Comparison of ENCODE assay signal across 13 cellular contexts in the genomic region with DNA sequence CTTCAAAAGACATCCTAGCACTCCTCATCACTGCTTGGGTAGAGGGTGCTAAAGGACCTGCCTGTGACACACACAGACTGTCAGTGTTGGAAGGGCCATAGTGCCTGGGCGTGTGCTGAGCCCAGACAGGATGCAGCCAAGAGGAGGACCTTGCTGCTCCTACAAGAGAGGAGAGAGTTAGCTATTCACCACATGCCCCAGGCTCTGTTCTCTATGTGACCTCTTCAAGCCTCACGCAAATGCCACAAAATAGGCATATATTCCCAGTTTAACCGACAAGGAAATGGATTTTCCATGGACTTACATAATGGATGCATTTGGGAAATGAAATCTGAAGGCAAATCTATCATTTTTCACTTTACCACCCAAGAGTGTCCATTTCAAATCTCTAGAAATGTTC.
"Had no signal": no experiment of that assay in that cellular context is flagged by ENCODE, and none has a peak within 500 bp of the region (broad histone marks: within the 10 kb centered on the region; RNA-seq: fewer than 3 reads in every experiment).

No MANE protein-coding gene starts in this region.

- H3K79me2 ChIP-seq: parathyroid adenoma had no signal

- H2AFZ ChIP-seq: parathyroid adenoma had no signal

- H3K9me3 ChIP-seq: ovary, psoas muscle, right lobe of liver, sigmoid colon, stomach, thoracic aorta, thyroid gland, tibial nerve, upper lobe of left lung, vagina had no signal

- H3K4me3 ChIP-seq: ovary, psoas muscle, right lobe of liver, sigmoid colon, stomach, thoracic aorta, thyroid gland, tibial nerve, upper lobe of left lung, vagina had no signal

- H3K27me3 ChIP-seq: ovary, right lobe of liver, stomach, thyroid gland, tibial nerve, upper lobe of left lung, vagina had no signal

- H3K4me1 ChIP-seq: parathyroid adenoma, psoas muscle, right lobe of liver, sigmoid colon, tibial nerve, vagina had no signal

- H3K27ac ChIP-seq: ovary, parathyroid adenoma, psoas muscle, right lobe of liver, sigmoid colon, stomach, thoracic aorta, thyroid gland, tibial nerve, upper lobe of left lung, vagina had no signal

- H3K36me3 ChIP-seq: ovary, right lobe of liver, sigmoid colon, stomach, thoracic aorta, thyroid gland, tibial nerve, upper lobe of left lung, vagina had no signal

- H3K9ac ChIP-seq: parathyroid adenoma had no signal

- FAIRE-seq: small intestine, urothelium cell line had no signal
